1 cellular context compared by ENCODE assay signal in the genomic region with DNA sequence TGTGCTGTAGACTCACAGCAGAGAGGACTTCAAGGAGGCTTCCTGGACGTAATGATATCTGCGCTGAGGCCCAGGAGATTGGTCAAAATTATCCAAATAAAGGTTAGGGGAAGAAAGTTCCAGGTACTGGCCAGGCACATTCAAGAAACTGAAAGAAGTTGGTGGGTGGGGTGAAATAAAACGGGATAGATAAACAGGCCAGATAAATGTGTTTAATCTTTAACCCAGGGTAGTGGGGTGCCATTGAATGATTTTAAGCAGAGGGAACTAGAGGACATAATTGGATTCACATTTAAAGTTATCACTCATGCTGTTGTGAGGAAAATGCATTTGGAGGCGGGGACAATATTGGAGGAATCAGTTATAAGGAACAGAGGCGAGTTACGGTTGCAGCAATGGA.
TF ChIP-seq lines count a peak whose summit lies in the region.

No MANE protein-coding gene starts in this region.

TF ChIP-seq in HepG2, 621 proteins besides CTCF, POLR2A, EP300 and RAD21 (continued from another document):
- TF ChIP-seq, protein P1, sequence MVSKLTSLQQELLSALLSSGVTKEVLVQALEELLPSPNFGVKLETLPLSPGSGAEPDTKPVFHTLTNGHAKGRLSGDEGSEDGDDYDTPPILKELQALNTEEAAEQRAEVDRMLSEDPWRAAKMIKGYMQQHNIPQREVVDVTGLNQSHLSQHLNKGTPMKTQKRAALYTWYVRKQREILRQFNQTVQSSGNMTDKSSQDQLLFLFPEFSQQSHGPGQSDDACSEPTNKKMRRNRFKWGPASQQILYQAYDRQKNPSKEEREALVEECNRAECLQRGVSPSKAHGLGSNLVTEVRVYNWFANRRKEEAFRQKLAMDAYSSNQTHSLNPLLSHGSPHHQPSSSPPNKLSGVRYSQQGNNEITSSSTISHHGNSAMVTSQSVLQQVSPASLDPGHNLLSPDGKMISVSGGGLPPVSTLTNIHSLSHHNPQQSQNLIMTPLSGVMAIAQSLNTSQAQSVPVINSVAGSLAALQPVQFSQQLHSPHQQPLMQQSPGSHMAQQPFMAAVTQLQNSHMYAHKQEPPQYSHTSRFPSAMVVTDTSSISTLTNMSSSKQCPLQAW (CRISPR knock-in tag; IDR thresholded peaks at IDR 0.05): no peak
- TF ChIP-seq ZNF343 (CRISPR knock-in tag; IDR thresholded peaks at IDR 0.05) (no peak), RFX1 (IDR thresholded peaks at IDR 0.05) (no peak), SRSF4 (IDR thresholded peaks at IDR 0.05; ENCODE audit: low read depth, low read length, poor library complexity, severe bottlenecking) (no peak)
- TF ChIP-seq, protein P2, sequence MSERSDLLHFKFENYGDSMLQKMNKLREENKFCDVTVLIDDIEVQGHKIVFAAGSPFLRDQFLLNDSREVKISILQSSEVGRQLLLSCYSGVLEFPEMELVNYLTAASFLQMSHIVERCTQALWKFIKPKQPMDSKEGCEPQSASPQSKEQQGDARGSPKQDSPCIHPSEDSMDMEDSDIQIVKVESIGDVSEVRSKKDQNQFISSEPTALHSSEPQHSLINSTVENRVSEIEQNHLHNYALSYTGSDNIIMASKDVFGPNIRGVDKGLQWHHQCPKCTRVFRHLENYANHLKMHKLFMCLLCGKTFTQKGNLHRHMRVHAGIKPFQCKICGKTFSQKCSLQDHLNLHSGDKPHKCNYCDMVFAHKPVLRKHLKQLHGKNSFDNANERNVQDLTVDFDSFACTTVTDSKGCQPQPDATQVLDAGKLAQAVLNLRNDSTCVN (CRISPR knock-in tag; IDR thresholded peaks at IDR 0.05; ENCODE audit: borderline replicate concordance): no peak
